In genomic region chr3:47163023-47163989, GRCh38 we compare ENCODE assay signal across 1 cellular context.
A peak's percentile ranks its signal among the peaks of the same experiment; 100 is the strongest.
TF ChIP-seq lines count a peak whose summit lies in the region.

No MANE protein-coding gene starts in this region.

TF ChIP-seq in HepG2, 621 proteins besides CTCF, POLR2A, EP300 and RAD21 (continued from another document and continues in another):
- TF ChIP-seq YY1 (IDR thresholded peaks at IDR 0.05; ENCODE audit: insufficient read depth, insufficient replicate concordance, low read depth, low read length), result no peak
- no peak for TF ChIP-seq CREM (IDR thresholded peaks at IDR 0.05)
- no peak for TF ChIP-seq CREM (CRISPR knock-in tag; IDR thresholded peaks at IDR 0.05)
- TF ChIP-seq, protein P1, sequence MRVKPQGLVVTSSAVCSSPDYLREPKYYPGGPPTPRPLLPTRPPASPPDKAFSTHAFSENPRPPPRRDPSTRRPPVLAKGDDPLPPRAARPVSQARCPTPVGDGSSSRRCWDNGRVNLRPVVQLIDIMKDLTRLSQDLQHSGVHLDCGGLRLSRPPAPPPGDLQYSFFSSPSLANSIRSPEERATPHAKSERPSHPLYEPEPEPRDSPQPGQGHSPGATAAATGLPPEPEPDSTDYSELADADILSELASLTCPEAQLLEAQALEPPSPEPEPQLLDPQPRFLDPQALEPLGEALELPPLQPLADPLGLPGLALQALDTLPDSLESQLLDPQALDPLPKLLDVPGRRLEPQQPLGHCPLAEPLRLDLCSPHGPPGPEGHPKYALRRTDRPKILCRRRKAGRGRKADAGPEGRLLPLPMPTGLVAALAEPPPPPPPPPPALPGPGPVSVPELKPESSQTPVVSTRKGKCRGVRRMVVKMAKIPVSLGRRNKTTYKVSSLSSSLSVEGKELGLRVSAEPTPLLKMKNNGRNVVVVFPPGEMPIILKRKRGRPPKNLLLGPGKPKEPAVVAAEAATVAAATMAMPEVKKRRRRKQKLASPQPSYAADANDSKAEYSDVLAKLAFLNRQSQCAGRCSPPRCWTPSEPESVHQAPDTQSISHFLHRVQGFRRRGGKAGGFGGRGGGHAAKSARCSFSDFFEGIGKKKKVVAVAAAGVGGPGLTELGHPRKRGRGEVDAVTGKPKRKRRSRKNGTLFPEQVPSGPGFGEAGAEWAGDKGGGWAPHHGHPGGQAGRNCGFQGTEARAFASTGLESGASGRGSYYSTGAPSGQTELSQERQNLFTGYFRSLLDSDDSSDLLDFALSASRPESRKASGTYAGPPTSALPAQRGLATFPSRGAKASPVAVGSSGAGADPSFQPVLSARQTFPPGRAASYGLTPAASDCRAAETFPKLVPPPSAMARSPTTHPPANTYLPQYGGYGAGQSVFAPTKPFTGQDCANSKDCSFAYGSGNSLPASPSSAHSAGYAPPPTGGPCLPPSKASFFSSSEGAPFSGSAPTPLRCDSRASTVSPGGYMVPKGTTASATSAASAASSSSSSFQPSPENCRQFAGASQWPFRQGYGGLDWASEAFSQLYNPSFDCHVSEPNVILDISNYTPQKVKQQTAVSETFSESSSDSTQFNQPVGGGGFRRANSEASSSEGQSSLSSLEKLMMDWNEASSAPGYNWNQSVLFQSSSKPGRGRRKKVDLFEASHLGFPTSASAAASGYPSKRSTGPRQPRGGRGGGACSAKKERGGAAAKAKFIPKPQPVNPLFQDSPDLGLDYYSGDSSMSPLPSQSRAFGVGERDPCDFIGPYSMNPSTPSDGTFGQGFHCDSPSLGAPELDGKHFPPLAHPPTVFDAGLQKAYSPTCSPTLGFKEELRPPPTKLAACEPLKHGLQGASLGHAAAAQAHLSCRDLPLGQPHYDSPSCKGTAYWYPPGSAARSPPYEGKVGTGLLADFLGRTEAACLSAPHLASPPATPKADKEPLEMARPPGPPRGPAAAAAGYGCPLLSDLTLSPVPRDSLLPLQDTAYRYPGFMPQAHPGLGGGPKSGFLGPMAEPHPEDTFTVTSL (CRISPR knock-in tag; IDR thresholded peaks at IDR 0.05; ENCODE audit: borderline replicate concordance), result no peak
- peak; percentile 64 for TF ChIP-seq ZNF441 (CRISPR knock-in tag; IDR thresholded peaks at IDR 0.05; ENCODE audit: borderline replicate concordance)
- TF ChIP-seq, protein P2, sequence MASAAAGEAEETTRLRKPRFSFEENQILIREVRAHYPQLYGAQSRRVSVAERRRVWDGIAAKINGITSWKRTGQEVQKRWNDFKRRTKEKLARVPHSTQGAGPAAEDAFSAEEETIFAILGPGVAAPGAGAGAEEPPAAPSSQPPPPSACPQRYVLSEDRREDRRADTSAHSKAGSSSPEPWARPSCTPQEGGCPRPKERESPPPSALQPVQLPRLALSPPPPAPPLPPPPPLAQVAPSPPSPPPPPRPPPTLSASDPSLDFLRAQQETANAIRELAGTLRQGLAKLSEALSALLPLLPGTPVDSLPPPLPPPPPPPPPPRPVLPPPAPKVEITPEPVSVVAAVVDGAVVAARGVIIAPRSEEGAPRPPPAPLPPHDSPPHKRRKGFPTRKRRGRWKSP (CRISPR knock-in tag; IDR thresholded peaks at IDR 0.05), result peak; percentile 52; the same call in 1 of the 2 replicates
- TF ChIP-seq GFI1 (CRISPR knock-in tag; IDR thresholded peaks at IDR 0.05; ENCODE audit: borderline replicate concordance), result peak; percentile 56; the same call in 1 of the 2 replicates
- no peak; the same call in 1 of the 2 replicates for TF ChIP-seq DR1 (CRISPR knock-in tag; IDR thresholded peaks at IDR 0.05)
- TF ChIP-seq SIX1 (CRISPR knock-in tag; IDR thresholded peaks at IDR 0.05; ENCODE audit: borderline replicate concordance), result no peak
- no peak for TF ChIP-seq AGO1 (IDR thresholded peaks at IDR 0.05; ENCODE audit: low read depth, low read length, poor library complexity, severe bottlenecking)
- no peak for TF ChIP-seq SMAD9 (CRISPR knock-in tag; IDR thresholded peaks at IDR 0.05)
- TF ChIP-seq GATAD1 (CRISPR knock-in tag; IDR thresholded peaks at IDR 0.05), result no peak
- peak; percentile 39; the same call in 1 of the 2 replicates for TF ChIP-seq ATF7-NPFF (CRISPR knock-in tag; IDR thresholded peaks at IDR 0.05; ENCODE audit: low read depth)
- TF ChIP-seq, protein P3, sequence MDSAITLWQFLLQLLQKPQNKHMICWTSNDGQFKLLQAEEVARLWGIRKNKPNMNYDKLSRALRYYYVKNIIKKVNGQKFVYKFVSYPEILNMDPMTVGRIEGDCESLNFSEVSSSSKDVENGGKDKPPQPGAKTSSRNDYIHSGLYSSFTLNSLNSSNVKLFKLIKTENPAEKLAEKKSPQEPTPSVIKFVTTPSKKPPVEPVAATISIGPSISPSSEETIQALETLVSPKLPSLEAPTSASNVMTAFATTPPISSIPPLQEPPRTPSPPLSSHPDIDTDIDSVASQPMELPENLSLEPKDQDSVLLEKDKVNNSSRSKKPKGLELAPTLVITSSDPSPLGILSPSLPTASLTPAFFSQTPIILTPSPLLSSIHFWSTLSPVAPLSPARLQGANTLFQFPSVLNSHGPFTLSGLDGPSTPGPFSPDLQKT (CRISPR knock-in tag; IDR thresholded peaks at IDR 0.05; ENCODE audit: borderline replicate concordance), result no peak
- TF ChIP-seq TAF15 (IDR thresholded peaks at IDR 0.05; ENCODE audit: low read depth, low read length, poor library complexity, severe bottlenecking), result no peak
- TF ChIP-seq NFATC3 (CRISPR knock-in tag; IDR thresholded peaks at IDR 0.05), result no peak
- 0 out of 2 replicates have a peak, but pooled peaks have one; percentile 61 for TF ChIP-seq PRMT3 (CRISPR knock-in tag; IDR thresholded peaks at IDR 0.05; ENCODE audit: borderline replicate concordance, low read depth)
- TF ChIP-seq TARDBP (CRISPR knock-in tag; IDR thresholded peaks at IDR 0.05), result no peak
- no peak for TF ChIP-seq MNT (IDR thresholded peaks at IDR 0.05)
- peak; percentile 80 for TF ChIP-seq SAP130 (CRISPR knock-in tag; IDR thresholded peaks at IDR 0.05; ENCODE audit: low read depth)
- 0 out of 2 replicates have a peak, but pooled peaks have one; percentile 56 for TF ChIP-seq ARID2 (CRISPR knock-in tag; IDR thresholded peaks at IDR 0.05; ENCODE audit: borderline replicate concordance)
- peak; percentile 62; the same call in 1 of the 2 replicates for TF ChIP-seq SALL1 (CRISPR knock-in tag; IDR thresholded peaks at IDR 0.05)
- no peak for TF ChIP-seq CENPX (CRISPR knock-in tag; IDR thresholded peaks at IDR 0.05)
- TF ChIP-seq MAFK (conservative IDR thresholded peaks at IDR 0.05 in 1 of 2, IDR thresholded peaks at IDR 0.05 in 1 of 2; ENCODE audit: low read length in 2 of 2), result no peak
- no peak for TF ChIP-seq FOXA1 (IDR thresholded peaks at IDR 0.05)
- no peak for TF ChIP-seq FOXA1 (CRISPR knock-in tag; IDR thresholded peaks at IDR 0.05)
- peak; percentile 78 for TF ChIP-seq AGO2 (optimal IDR thresholded peaks at IDR 0.05; ENCODE audit: low read depth, low read length)
- TF ChIP-seq ZNF749 (CRISPR knock-in tag; IDR thresholded peaks at IDR 0.05; ENCODE audit: borderline replicate concordance), result no peak
- TF ChIP-seq ZNF614 (CRISPR knock-in tag; IDR thresholded peaks at IDR 0.05; ENCODE audit: borderline replicate concordance), result no peak
- TF ChIP-seq ZNF12 (CRISPR knock-in tag; IDR thresholded peaks at IDR 0.05), result no peak
- peak; percentile 31; the same call in 1 of the 2 replicates for TF ChIP-seq ZNF772 (CRISPR knock-in tag; IDR thresholded peaks at IDR 0.05)
- no peak for TF ChIP-seq MTF2 (CRISPR knock-in tag; IDR thresholded peaks at IDR 0.05; ENCODE audit: borderline replicate concordance)
- no peak for TF ChIP-seq HNF1A (IDR thresholded peaks at IDR 0.05; ENCODE audit: low read depth)
- TF ChIP-seq HNF1A (CRISPR knock-in tag; IDR thresholded peaks at IDR 0.05; ENCODE audit: borderline replicate concordance), result 0 out of 2 replicates have a peak, but pooled peaks have one; percentile 26
- TF ChIP-seq, protein P4, sequence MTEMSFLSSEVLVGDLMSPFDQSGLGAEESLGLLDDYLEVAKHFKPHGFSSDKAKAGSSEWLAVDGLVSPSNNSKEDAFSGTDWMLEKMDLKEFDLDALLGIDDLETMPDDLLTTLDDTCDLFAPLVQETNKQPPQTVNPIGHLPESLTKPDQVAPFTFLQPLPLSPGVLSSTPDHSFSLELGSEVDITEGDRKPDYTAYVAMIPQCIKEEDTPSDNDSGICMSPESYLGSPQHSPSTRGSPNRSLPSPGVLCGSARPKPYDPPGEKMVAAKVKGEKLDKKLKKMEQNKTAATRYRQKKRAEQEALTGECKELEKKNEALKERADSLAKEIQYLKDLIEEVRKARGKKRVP (CRISPR knock-in tag; IDR thresholded peaks at IDR 0.05), result 0 out of 4 replicates have a peak, but pooled peaks of 1 of the 2 experiments have one; percentile 10
- no peak; the same call in 1 of the 2 replicates for TF ChIP-seq ZIK1 (CRISPR knock-in tag; IDR thresholded peaks at IDR 0.05; ENCODE audit: borderline replicate concordance, low read depth)
- 0 out of 2 replicates have a peak, but pooled peaks have one; percentile 44 for TF ChIP-seq SAFB2 (CRISPR knock-in tag; IDR thresholded peaks at IDR 0.05; ENCODE audit: borderline replicate concordance, low read depth)
- TF ChIP-seq ZNF337 (CRISPR knock-in tag; IDR thresholded peaks at IDR 0.05; ENCODE audit: borderline replicate concordance, low read depth), result no peak
- no peak for TF ChIP-seq HMGA1 (CRISPR knock-in tag; conservative IDR thresholded peaks at IDR 0.05)
- no peak for TF ChIP-seq RFX3 (CRISPR knock-in tag; IDR thresholded peaks at IDR 0.05)
- TF ChIP-seq REPIN1 (CRISPR knock-in tag; IDR thresholded peaks at IDR 0.05; ENCODE audit: borderline replicate concordance, low read depth), result 0 out of 2 replicates have a peak, but pooled peaks have one; percentile 30
- TF ChIP-seq, protein P5, sequence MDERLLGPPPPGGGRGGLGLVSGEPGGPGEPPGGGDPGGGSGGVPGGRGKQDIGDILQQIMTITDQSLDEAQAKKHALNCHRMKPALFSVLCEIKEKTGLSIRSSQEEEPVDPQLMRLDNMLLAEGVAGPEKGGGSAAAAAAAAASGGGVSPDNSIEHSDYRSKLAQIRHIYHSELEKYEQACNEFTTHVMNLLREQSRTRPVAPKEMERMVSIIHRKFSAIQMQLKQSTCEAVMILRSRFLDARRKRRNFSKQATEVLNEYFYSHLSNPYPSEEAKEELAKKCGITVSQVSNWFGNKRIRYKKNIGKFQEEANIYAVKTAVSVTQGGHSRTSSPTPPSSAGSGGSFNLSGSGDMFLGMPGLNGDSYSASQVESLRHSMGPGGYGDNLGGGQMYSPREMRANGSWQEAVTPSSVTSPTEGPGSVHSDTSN (CRISPR knock-in tag; IDR thresholded peaks at IDR 0.05), result no peak
- TF ChIP-seq ZNF704 (CRISPR knock-in tag; IDR thresholded peaks at IDR 0.05; ENCODE audit: borderline replicate concordance), result no peak
- TF ChIP-seq GTF3A (CRISPR knock-in tag; conservative IDR thresholded peaks at IDR 0.05), result 0 out of 2 replicates have a peak, but pooled peaks have one; percentile 62
- no peak for TF ChIP-seq SNRNP70 (IDR thresholded peaks at IDR 0.05; ENCODE audit: low read depth, low read length)
- TF ChIP-seq, protein P6, sequence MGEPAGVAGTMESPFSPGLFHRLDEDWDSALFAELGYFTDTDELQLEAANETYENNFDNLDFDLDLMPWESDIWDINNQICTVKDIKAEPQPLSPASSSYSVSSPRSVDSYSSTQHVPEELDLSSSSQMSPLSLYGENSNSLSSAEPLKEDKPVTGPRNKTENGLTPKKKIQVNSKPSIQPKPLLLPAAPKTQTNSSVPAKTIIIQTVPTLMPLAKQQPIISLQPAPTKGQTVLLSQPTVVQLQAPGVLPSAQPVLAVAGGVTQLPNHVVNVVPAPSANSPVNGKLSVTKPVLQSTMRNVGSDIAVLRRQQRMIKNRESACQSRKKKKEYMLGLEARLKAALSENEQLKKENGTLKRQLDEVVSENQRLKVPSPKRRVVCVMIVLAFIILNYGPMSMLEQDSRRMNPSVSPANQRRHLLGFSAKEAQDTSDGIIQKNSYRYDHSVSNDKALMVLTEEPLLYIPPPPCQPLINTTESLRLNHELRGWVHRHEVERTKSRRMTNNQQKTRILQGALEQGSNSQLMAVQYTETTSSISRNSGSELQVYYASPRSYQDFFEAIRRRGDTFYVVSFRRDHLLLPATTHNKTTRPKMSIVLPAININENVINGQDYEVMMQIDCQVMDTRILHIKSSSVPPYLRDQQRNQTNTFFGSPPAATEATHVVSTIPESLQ (CRISPR knock-in tag; conservative IDR thresholded peaks at IDR 0.05), result no peak
